In the genomic region with DNA sequence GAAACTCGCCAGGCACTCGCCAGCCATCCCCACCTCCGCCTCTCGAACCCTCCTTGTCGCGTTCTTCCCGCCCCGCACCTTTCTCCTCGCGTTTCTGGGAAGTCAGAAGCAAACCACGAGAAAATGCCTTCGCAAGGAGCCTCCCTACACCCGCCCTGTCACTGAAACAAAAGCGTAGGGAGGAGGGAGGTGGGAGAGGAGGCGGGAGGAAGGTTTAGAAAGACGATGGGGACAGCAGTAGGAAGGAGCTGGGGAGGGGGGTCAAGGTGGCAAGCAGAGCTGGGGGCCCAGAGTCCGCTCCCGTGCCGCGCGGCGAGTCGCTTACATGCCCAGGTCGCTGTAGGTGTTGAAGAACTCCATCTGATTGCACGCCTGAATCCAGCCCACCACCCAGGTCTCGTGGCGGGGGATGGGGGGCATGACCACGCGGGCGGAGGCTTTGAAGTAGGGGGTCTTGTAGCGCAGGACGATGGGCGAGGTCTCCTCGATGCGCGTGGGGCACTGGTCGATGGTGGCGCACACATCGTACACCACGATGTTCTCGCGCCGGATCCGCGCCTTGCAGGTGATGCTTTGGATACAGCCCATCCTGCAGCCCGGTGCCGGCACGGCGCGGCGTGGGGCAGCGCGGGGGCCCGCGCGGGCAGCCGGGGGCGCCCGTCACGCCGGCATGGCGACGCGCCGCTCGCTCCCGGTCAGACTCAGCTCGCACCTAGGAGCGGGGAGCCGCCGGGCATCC, we compare ENCODE assay signal across 8 cellular contexts. TPM values are rescaled to one million over a fixed set of nuclear protein-coding genes. Genes with fewer than 3 reads are reported as not detected.
DNase-seq lines count a peak whose midpoint lies in the region; ATAC-seq and TF ChIP-seq lines count a peak whose summit lies in the region.

No MANE protein-coding gene starts in this region.

- no peaks in the 10 kb centered on the region for H3K9me2 ChIP-seq in neural cell (ENCODE audit: insufficient read depth, low read length)

- H3K4me3 ChIP-seq in esophagus (ENCODE audit: low read depth in 1 of 2, low read length in 2 of 2) = peak overlapping the region; percentile 66 to 75
- H3K4me3 ChIP-seq in neural cell (ENCODE audit: low read length) = peak overlapping the region; percentile 86

- peak overlapping the region; percentile 63 for H3K9ac ChIP-seq in neural cell (ENCODE audit: low read length)

- DNase-seq in Ammon's horn (ENCODE audit: low spot score) (peak; percentile 27), CD1c-positive myeloid dendritic cell (ENCODE audit: extremely low spot score) (no peak), NCI-H2196 treated with DMSO at 0.1 percent for 48 hours (lab: John Stamatoyannopoulos, UW; ENCODE audit: unreplicated experiment) (no peak)

- no peaks in the 10 kb centered on the region for H3F3A ChIP-seq in neural cell (ENCODE audit: insufficient read depth, low read length, poor library complexity, severe bottlenecking)

- 0 to 1% methylated on average over 68 to 71 of the region's 71 CpGs for WGBS in esophagus, 2 donors

- TF ChIP-seq CTCF in neural cell (IDR thresholded peaks at IDR 0.05; ENCODE audit: poor library complexity, severe bottlenecking) = no peak

- H3K9me3 ChIP-seq in esophagus (ENCODE audit: control insufficient read depth in 2 of 2, insufficient read depth in 1 of 2, low read depth in 1 of 2, low read length in 1 of 2) (no peaks in the 10 kb centered on the region), neural cell (ENCODE audit: low read length) (no peaks in the 10 kb centered on the region)

- no peaks in the 10 kb centered on the region for H3K36me3 ChIP-seq in esophagus (ENCODE audit: control insufficient read depth in 2 of 2, insufficient read depth in 2 of 2, low read length in 1 of 2)
- no peaks in the 10 kb centered on the region for H3K36me3 ChIP-seq in neural cell (ENCODE audit: insufficient read depth, low read length)

- no peaks in the 10 kb centered on the region for H4K20me1 ChIP-seq in neural cell (ENCODE audit: insufficient read depth)

- peak overlapping the region; percentile 68 for H3K4me2 ChIP-seq in neural cell (ENCODE audit: low read length)

- no peak for TF ChIP-seq RAD21 in neural cell (conservative IDR thresholded peaks at IDR 0.05)

- no peaks in the 10 kb centered on the region for H3K27me3 ChIP-seq in esophagus (ENCODE audit: control insufficient read depth in 1 of 2, insufficient read depth in 2 of 2, low read length in 2 of 2)
- H3K27me3 ChIP-seq in neural cell (ENCODE audit: insufficient read depth, low read depth, low read length) = peaks cover 58% of the 10 kb centered on the region

- H2AFZ ChIP-seq in neural cell (ENCODE audit: low read depth, low read length) = peak overlapping the region; percentile 56

- TF ChIP-seq EP300 in neural cell (conservative IDR thresholded peaks at IDR 0.05; ENCODE audit: poor library complexity, severe bottlenecking) = no peak

- H3K27ac ChIP-seq in esophagus (ENCODE audit: low read depth in 2 of 2, low read length in 1 of 2) (no peak overlapping the region), neural cell (ENCODE audit: low read length) (no peak overlapping the region)

- peak; percentile 1 for ATAC-seq in GM19463 (IDR thresholded peaks at IDR 0.05; ENCODE audit: unreplicated experiment)
- peak; percentile 4; the same call in 1 of the 3 replicates for ATAC-seq in SK-N-SH treated with all-trans-retinoic acid at 6 μM for 48 hours
- no peak for ATAC-seq in GM21717 (IDR thresholded peaks at IDR 0.05; ENCODE audit: unreplicated experiment)

- peaks cover 5% of the 10 kb centered on the region for H3K79me2 ChIP-seq in neural cell (replicated peaks; ENCODE audit: insufficient read depth, low read length)

- H3K4me1 ChIP-seq in esophagus (ENCODE audit: control insufficient read depth in 2 of 2, insufficient read depth in 2 of 2, low read length in 1 of 2) = peaks cover 7 to 10% of the 10 kb centered on the region in 2 donors

TF ChIP-seq in SK-N-SH treated with all-trans-retinoic acid at 6 μM for 48 hours, 23 proteins besides CTCF, POLR2A, EP300 and RAD21:
- TF ChIP-seq OSR1 (CRISPR knock-in tag; IDR thresholded peaks at IDR 0.05) (no peak), RARB (CRISPR knock-in tag; IDR thresholded peaks at IDR 0.05) (no peak), TCF4 (CRISPR knock-in tag; IDR thresholded peaks at IDR 0.05; ENCODE audit: borderline replicate concordance) (no peak), ZNF565 (CRISPR knock-in tag; conservative IDR thresholded peaks at IDR 0.05; ENCODE audit: low read depth) (no peak), ZFP3 (CRISPR knock-in tag; IDR thresholded peaks at IDR 0.05) (no peak), GLIS3 (CRISPR knock-in tag; IDR thresholded peaks at IDR 0.05) (no peak), ESRRG (CRISPR knock-in tag; IDR thresholded peaks at IDR 0.05) (no peak), ZFP30 (CRISPR knock-in tag; IDR thresholded peaks at IDR 0.05) (no peak)
- TF ChIP-seq, protein P1, sequence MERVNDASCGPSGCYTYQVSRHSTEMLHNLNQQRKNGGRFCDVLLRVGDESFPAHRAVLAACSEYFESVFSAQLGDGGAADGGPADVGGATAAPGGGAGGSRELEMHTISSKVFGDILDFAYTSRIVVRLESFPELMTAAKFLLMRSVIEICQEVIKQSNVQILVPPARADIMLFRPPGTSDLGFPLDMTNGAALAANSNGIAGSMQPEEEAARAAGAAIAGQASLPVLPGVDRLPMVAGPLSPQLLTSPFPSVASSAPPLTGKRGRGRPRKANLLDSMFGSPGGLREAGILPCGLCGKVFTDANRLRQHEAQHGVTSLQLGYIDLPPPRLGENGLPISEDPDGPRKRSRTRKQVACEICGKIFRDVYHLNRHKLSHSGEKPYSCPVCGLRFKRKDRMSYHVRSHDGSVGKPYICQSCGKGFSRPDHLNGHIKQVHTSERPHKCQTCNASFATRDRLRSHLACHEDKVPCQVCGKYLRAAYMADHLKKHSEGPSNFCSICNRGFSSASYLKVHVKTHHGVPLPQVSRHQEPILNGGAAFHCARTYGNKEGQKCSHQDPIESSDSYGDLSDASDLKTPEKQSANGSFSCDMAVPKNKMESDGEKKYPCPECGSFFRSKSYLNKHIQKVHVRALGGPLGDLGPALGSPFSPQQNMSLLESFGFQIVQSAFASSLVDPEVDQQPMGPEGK (CRISPR knock-in tag; IDR thresholded peaks at IDR 0.05; ENCODE audit: borderline replicate concordance) = no peak
- TF ChIP-seq, protein P2, sequence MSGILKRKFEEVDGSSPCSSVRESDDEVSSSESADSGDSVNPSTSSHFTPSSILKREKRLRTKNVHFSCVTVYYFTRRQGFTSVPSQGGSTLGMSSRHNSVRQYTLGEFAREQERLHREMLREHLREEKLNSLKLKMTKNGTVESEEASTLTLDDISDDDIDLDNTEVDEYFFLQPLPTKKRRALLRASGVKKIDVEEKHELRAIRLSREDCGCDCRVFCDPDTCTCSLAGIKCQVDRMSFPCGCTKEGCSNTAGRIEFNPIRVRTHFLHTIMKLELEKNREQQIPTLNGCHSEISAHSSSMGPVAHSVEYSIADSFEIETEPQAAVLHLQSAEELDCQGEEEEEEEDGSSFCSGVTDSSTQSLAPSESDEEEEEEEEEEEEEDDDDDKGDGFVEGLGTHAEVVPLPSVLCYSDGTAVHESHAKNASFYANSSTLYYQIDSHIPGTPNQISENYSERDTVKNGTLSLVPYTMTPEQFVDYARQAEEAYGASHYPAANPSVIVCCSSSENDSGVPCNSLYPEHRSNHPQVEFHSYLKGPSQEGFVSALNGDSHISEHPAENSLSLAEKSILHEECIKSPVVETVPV (CRISPR knock-in tag; IDR thresholded peaks at IDR 0.05) = no peak

TF ChIP-seq in neural cell, 6 proteins besides CTCF, POLR2A, EP300 and RAD21:
- TF ChIP-seq, protein P3, sequence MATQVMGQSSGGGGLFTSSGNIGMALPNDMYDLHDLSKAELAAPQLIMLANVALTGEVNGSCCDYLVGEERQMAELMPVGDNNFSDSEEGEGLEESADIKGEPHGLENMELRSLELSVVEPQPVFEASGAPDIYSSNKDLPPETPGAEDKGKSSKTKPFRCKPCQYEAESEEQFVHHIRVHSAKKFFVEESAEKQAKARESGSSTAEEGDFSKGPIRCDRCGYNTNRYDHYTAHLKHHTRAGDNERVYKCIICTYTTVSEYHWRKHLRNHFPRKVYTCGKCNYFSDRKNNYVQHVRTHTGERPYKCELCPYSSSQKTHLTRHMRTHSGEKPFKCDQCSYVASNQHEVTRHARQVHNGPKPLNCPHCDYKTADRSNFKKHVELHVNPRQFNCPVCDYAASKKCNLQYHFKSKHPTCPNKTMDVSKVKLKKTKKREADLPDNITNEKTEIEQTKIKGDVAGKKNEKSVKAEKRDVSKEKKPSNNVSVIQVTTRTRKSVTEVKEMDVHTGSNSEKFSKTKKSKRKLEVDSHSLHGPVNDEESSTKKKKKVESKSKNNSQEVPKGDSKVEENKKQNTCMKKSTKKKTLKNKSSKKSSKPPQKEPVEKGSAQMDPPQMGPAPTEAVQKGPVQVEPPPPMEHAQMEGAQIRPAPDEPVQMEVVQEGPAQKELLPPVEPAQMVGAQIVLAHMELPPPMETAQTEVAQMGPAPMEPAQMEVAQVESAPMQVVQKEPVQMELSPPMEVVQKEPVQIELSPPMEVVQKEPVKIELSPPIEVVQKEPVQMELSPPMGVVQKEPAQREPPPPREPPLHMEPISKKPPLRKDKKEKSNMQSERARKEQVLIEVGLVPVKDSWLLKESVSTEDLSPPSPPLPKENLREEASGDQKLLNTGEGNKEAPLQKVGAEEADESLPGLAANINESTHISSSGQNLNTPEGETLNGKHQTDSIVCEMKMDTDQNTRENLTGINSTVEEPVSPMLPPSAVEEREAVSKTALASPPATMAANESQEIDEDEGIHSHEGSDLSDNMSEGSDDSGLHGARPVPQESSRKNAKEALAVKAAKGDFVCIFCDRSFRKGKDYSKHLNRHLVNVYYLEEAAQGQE (IDR thresholded peaks at IDR 0.05; ENCODE audit: borderline replicate concordance) = no peak
- no peak for TF ChIP-seq SMC3 (conservative IDR thresholded peaks at IDR 0.05; ENCODE audit: poor library complexity)
- peak; percentile 19 for TF ChIP-seq TAF1 (IDR thresholded peaks at IDR 0.05; ENCODE audit: low read depth)
- TF ChIP-seq POLR2AphosphoS5 (IDR thresholded peaks at IDR 0.05) = peak; percentile 17
- TF ChIP-seq EZH2 (IDR thresholded peaks at IDR 0.05; ENCODE audit: borderline replicate concordance, insufficient read depth, low read length, poor library complexity, severe bottlenecking) = no peak
- peak; percentile 72 for TF ChIP-seq MXI1 (conservative IDR thresholded peaks at IDR 0.05; ENCODE audit: poor library complexity, severe bottlenecking)
TF ChIP-seq in neural cell: peak in this region for 3.

RNA-seq across cellular contexts. Expression of a gene that starts 1.0 kb away (rescaled TPM):
- polyA plus RNA-seq in esophagus (under 1 TPM; 0.20 to 0.24 TPM), neural cell (2.4 and 3.9 TPM in 2 replicates)
- polyA minus RNA-seq in neural cell = 8.0 and 9.0 TPM in 2 replicates
